Comparison of ENCODE assay signal across 13 cellular contexts in the genomic region with DNA sequence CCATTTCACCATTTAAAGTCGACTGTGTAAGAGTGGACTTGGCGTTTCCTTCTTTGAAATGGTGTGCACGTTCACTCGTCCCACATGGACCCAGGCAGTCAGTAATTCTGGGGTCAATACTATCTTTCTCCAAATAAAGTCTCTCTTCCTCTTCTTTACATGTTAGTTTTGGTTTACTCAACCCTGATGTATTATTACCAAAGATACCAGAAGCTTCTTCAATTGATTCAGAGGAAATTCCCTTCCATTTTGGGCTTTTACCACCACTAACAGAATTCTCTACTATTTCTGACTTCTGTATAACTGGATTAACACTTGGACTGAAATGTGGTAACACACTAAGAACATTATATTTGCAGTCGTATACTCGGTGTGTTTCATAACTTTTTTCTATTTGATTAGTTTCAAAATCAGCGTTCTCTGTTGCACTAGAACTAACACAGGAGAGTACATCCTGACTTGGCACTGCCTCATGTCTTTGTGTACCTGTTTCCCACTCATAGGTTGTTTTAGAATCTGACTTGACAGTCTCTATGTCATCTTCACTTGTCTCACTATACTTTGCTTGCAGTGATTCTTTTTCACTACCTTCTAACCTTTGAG.
DNase-seq lines count a peak whose midpoint lies in the region; ATAC-seq and TF ChIP-seq lines count a peak whose summit lies in the region.
"Had no signal": no experiment of that assay in that cellular context is flagged by ENCODE, and none has a peak within 500 bp of the region (broad histone marks: within the 10 kb centered on the region; RNA-seq: fewer than 3 reads in every experiment).

No MANE protein-coding gene starts in this region.

- no peaks in the 10 kb centered on the region for H3K9me3 Mint-ChIP-seq in activated T-cell treated with anti-CD3 and anti-CD28 coated beads, Interleukin-2, amount 50 U/mL, for 24 hours
- H3K9me3 Mint-ChIP-seq in central memory CD8-positive, alpha-beta T cell = no peaks in the 10 kb centered on the region
- H3K9me3 Mint-ChIP-seq in stimulated activated memory B cell treated with anti-CD40 and anti-IgM and Interleukin-4, amounts not matched to agents 10 μg/mL and 1 μg/mL and 100 μg/mL, for 72 hours = no peaks in the 10 kb centered on the region

- no peak for TF ChIP-seq CTCF in GM20000 (IDR thresholded peaks at IDR 0.05; ENCODE audit: extremely low read depth, missing control alignments)

- in situ Hi-C loops in KBM-7 (cut with MboI; ENCODE audit: low pct_unique_long_range_greater_than_20kb, low sequenced_read_pairs) = no loop called here

- H3K4me3 Mint-ChIP-seq in activated T-cell treated with anti-CD3 and anti-CD28 coated beads, Interleukin-2, amount 50 U/mL, for 24 hours = no peak overlapping the region
- H3K4me3 Mint-ChIP-seq in central memory CD8-positive, alpha-beta T cell = no peak overlapping the region
- H3K4me3 Mint-ChIP-seq in stimulated activated memory B cell treated with anti-CD40 and anti-IgM and Interleukin-4, amounts not matched to agents 10 μg/mL and 1 μg/mL and 100 μg/mL, for 72 hours = no peak overlapping the region

- peak overlapping the region; percentile 46 for H3K27ac Mint-ChIP-seq in activated T-cell treated with anti-CD3 and anti-CD28 coated beads, Interleukin-2, amount 50 U/mL, for 24 hours
- peak overlapping the region; percentile 52 for H3K27ac Mint-ChIP-seq in central memory CD8-positive, alpha-beta T cell (ENCODE audit: low read depth)
- H3K27ac Mint-ChIP-seq in stimulated activated memory B cell treated with anti-CD40 and anti-IgM and Interleukin-4, amounts not matched to agents 10 μg/mL and 1 μg/mL and 100 μg/mL, for 72 hours = peak overlapping the region; percentile 76

- DNase-seq in activated T-cell treated with anti-CD3 and anti-CD28 coated beads, Interleukin-2, amount 50 U/mL, for 24 hours = no peak
- no peak for DNase-seq in activated T-cell treated with anti-CD3 and anti-CD28 coated beads, Interleukin-2, amount 50 U/mL, for 1 hour
- DNase-seq in GM20000 (ENCODE audit: low spot score) (peak; percentile 11), NCI-H187 treated with DMSO at 0.1 percent for 48 hours (lab: John Stamatoyannopoulos, UW) (no peak), KBM-7 (no peak)
- DNase-seq in central memory CD8-positive, alpha-beta T cell (ENCODE audit: low spot score in 2 of 2) = no peak
- no peak for DNase-seq in central memory CD4-positive, alpha-beta T cell
- DNase-seq: activated CD4-positive, alpha-beta T cell treated with anti-CD3 and anti-CD28 coated beads for 4 hours; activated naive CD4-positive, alpha-beta T cell treated with Interleukin-2 at 50 U/mL for 16 hours; left colon; NCI-H82; RPMI8226 had no signal

- peaks cover 85% of the 10 kb centered on the region for H3K36me3 Mint-ChIP-seq in activated T-cell treated with anti-CD3 and anti-CD28 coated beads, Interleukin-2, amount 50 U/mL, for 24 hours (ENCODE audit: low read depth)
- peaks cover 14% of the 10 kb centered on the region for H3K36me3 Mint-ChIP-seq in central memory CD8-positive, alpha-beta T cell (ENCODE audit: insufficient read depth)
- H3K36me3 Mint-ChIP-seq in stimulated activated memory B cell treated with anti-CD40 and anti-IgM and Interleukin-4, amounts not matched to agents 10 μg/mL and 1 μg/mL and 100 μg/mL, for 72 hours = peaks cover 64% of the 10 kb centered on the region

- ATAC-seq in central memory CD8-positive, alpha-beta T cell (replicated peaks; ENCODE audit: extremely low read depth, poor library complexity, severe bottlenecking) = no peak
- ATAC-seq in stimulated activated memory B cell treated with anti-CD40 and anti-IgM and Interleukin-4, amounts not matched to agents 10 μg/mL and 1 μg/mL and 100 μg/mL, for 72 hours = peak; percentile 36
- ATAC-seq: left colon had no signal

- peaks cover 45% of the 10 kb centered on the region for H3K4me1 Mint-ChIP-seq in activated T-cell treated with anti-CD3 and anti-CD28 coated beads, Interleukin-2, amount 50 U/mL, for 24 hours (ENCODE audit: low read depth)
- peaks cover 47% of the 10 kb centered on the region for H3K4me1 Mint-ChIP-seq in central memory CD8-positive, alpha-beta T cell
- H3K4me1 Mint-ChIP-seq in stimulated activated memory B cell treated with anti-CD40 and anti-IgM and Interleukin-4, amounts not matched to agents 10 μg/mL and 1 μg/mL and 100 μg/mL, for 72 hours = peaks cover 57% of the 10 kb centered on the region

- H3K27me3 Mint-ChIP-seq in activated T-cell treated with anti-CD3 and anti-CD28 coated beads, Interleukin-2, amount 50 U/mL, for 24 hours = no peaks in the 10 kb centered on the region
- H3K27me3 Mint-ChIP-seq in central memory CD8-positive, alpha-beta T cell = no peaks in the 10 kb centered on the region
- H3K27me3 Mint-ChIP-seq in stimulated activated memory B cell treated with anti-CD40 and anti-IgM and Interleukin-4, amounts not matched to agents 10 μg/mL and 1 μg/mL and 100 μg/mL, for 72 hours = no peaks in the 10 kb centered on the region
